1 cellular context compared by ENCODE assay signal in genomic region chr16:71933017-71933416, GRCh38.
TF ChIP-seq lines count a peak whose summit lies in the region.

No MANE protein-coding gene starts in this region.

TF ChIP-seq in K562, 482 proteins besides CTCF, POLR2A, EP300 and RAD21:
- TF ChIP-seq MYNN (IDR thresholded peaks at IDR 0.05) (0 out of 2 replicates have a peak, but pooled peaks have one; percentile 9), MYNN (CRISPR knock-in tag; IDR thresholded peaks at IDR 0.05) (no peak), TCFL5 (CRISPR knock-in tag; conservative IDR thresholded peaks at IDR 0.05) (no peak)
